Comparison of ENCODE assay signal across 8 cellular contexts in genomic region chr2:23381084-23381483, GRCh38. TPM values are rescaled to one million over a fixed set of nuclear protein-coding genes. Genes with fewer than 3 reads are reported as not detected.
DNase-seq lines count a peak whose midpoint lies in the region; TF ChIP-seq lines count a peak whose summit lies in the region.

No MANE protein-coding gene starts in this region.

- H3K9me3 Mint-ChIP-seq in Calu3 (ENCODE audit: low read depth, unreplicated experiment) (peaks cover 3% of the 10 kb centered on the region), glutamatergic neuron (ENCODE audit: unreplicated experiment) (peaks cover 8% of the 10 kb centered on the region)

- BruUV-seq in Calu3 (replicated peaks; lab: Mats Ljungman, UMichigan), result TSS peak; percentile 84

- H3K9me3 ChIP-seq in suprapubic skin (no peaks in the 10 kb centered on the region), HAP-1 (no peaks in the 10 kb centered on the region)

- in situ Hi-C loops in HAP-1 (cut with MboI; ENCODE audit: low sequenced_read_pairs), result no loop called here

- TF ChIP-seq CTCF in Calu3 (IDR thresholded peaks at IDR 0.05; ENCODE audit: unreplicated experiment), result no peak
- no peak for TF ChIP-seq CTCF in RWPE1 (conservative IDR thresholded peaks at IDR 0.05; ENCODE audit: low read depth)
- no peak for TF ChIP-seq CTCF in suprapubic skin (IDR thresholded peaks at IDR 0.05)
- no peak for TF ChIP-seq CTCF in glutamatergic neuron (IDR thresholded peaks at IDR 0.05; ENCODE audit: partially characterized antibody, unreplicated experiment)

- H3K27ac ChIP-seq in RWPE1 (peak overlapping the region; percentile 80), suprapubic skin (peak overlapping the region; percentile 40)

- intact Hi-C loops in Calu3 (cut with micrococcal nuclease; ENCODE audit: unreplicated experiment), result no loop called here

- H3K36me3 ChIP-seq in suprapubic skin (no peaks in the 10 kb centered on the region), HAP-1 (replicated peaks) (no peaks in the 10 kb centered on the region)

- peak overlapping the region; percentile 99 for H3K27ac Mint-ChIP-seq in Calu3 (ENCODE audit: unreplicated experiment)
- H3K27ac Mint-ChIP-seq in glutamatergic neuron (ENCODE audit: unreplicated experiment), result no peak overlapping the region

- TF ChIP-seq POLR2A in suprapubic skin (IDR thresholded peaks at IDR 0.05), result no peak

- peak; percentile 87 for DNase-seq in Calu3
- peak; percentile 94 for DNase-seq in HT1080 (ENCODE audit: low read depth)
- DNase-seq in RWPE1 (ENCODE audit: low spot score), result peak; percentile 75
- peak; percentile 70 for DNase-seq in fibroblast of gingiva (ENCODE audit: low read depth)
- DNase-seq in suprapubic skin (ENCODE audit: low spot score in 2 of 2), result peak in 1 of 2 donors; percentile 80
- no peak for DNase-seq in glutamatergic neuron
- no peak for DNase-seq in OCI-M2 (lab: John Stamatoyannopoulos, UW; ENCODE audit: unreplicated experiment)
- no peak for DNase-seq in HAP-1 (ENCODE audit: low spot score in 2 of 2)

- no peaks in the 10 kb centered on the region for H3K27me3 Mint-ChIP-seq in Calu3 (ENCODE audit: unreplicated experiment)
- H3K27me3 Mint-ChIP-seq in glutamatergic neuron (ENCODE audit: unreplicated experiment), result peaks cover 8% of the 10 kb centered on the region

- H3K36me3 Mint-ChIP-seq in Calu3 (ENCODE audit: insufficient read depth, unreplicated experiment) (peaks cover 32% of the 10 kb centered on the region), glutamatergic neuron (ENCODE audit: unreplicated experiment) (no peaks in the 10 kb centered on the region)

- CTCF ChIA-PET in Calu3 (lab: Charles Lee), result no interaction called here
- CTCF ChIA-PET in RWPE1 (lab: Yijun Ruan, JAX), result no interaction called here

- peaks cover 22% of the 10 kb centered on the region for H3K4me1 ChIP-seq in suprapubic skin
- H3K4me1 ChIP-seq in HAP-1, result 0 out of 2 replicates have a peak, but pooled peaks cover 2% of the 10 kb centered on the region

- POLR2A ChIA-PET in RWPE1 (lab: Yijun Ruan, JAX; ENCODE audit: low non-redundant PET), result no interaction called here

- WGBS in suprapubic skin, result 26% methylated on average over 6 of the region's 6 CpGs

- peak overlapping the region; percentile 77 for H3K4me3 Mint-ChIP-seq in Calu3 (ENCODE audit: low read depth, unreplicated experiment)
- no peak overlapping the region for H3K4me3 Mint-ChIP-seq in glutamatergic neuron (ENCODE audit: unreplicated experiment)

- H3K27me3 ChIP-seq in suprapubic skin, result peaks cover 8% of the 10 kb centered on the region
- peaks cover under 1% of the 10 kb centered on the region for H3K27me3 ChIP-seq in HAP-1 (ENCODE audit: low read depth)

- H3K4me3 ChIP-seq in suprapubic skin (peak overlapping the region; percentile 10), HAP-1 (no peak overlapping the region)

- peaks cover 48% of the 10 kb centered on the region for H3K4me1 Mint-ChIP-seq in Calu3 (ENCODE audit: low read depth, unreplicated experiment)
- peaks cover 11% of the 10 kb centered on the region for H3K4me1 Mint-ChIP-seq in glutamatergic neuron (ENCODE audit: low read depth, unreplicated experiment)

- TF ChIP-seq EP300 in suprapubic skin (IDR thresholded peaks at IDR 0.05), result no peak

RNA-seq across cellular contexts. Expression of gene KLHL29, which starts 3.9 kb away (rescaled TPM):
- total RNA-seq in Calu3 (2022) (11.9 and 12.4 TPM in 2 replicates), suprapubic skin (10 to 100 TPM; 17.1 to 30.8 (median 20.7) TPM), glutamatergic neuron (ENCODE audit: unreplicated experiment) (36.5 TPM)
- 6.0 and 6.8 TPM in 2 replicates for total RNA-seq in HT1080 (2014; rRNA removed; shearing (Covaris generic))
- polyA plus RNA-seq in HT1080 (2015; cell fraction: cytosol; rRNA removed), result 6.1 and 7.4 TPM in 2 replicates
- 11.0 and 11.3 TPM in 2 replicates for polyA plus RNA-seq in HT1080 (2015; cell fraction: nucleus; rRNA removed)

Comparison
In these comparisons a context has a peak if more than half of its experiments do, and no peak if none do; other contexts are left out.
1. DNase-seq: peak in Calu3 (single experiment), HT1080 (single experiment), RWPE1 (single experiment) and fibroblast of gingiva (single experiment); none in glutamatergic neuron (single experiment), OCI-M2 (single experiment) and HAP-1 (0 of 2).